Comparison of ENCODE assay signal across 1 cellular context in genomic region chr1:23562138-23562819, GRCh38.
TF ChIP-seq lines count a peak whose summit lies in the region.

No MANE protein-coding gene starts in this region.

TF ChIP-seq in K562, 482 proteins besides CTCF, POLR2A, EP300 and RAD21 (continued from another document and continues in another):
- TF ChIP-seq CHD7 (IDR thresholded peaks at IDR 0.05; ENCODE audit: low read depth, low read length): no peak
- TF ChIP-seq DDX20 (tag; IDR thresholded peaks at IDR 0.05; ENCODE audit: low read depth): no peak
- peak in 1 of 3 experiments; percentile 41; a peak in 1 of 6 replicates for TF ChIP-seq ZBTB11 (CRISPR knock-in tag; IDR thresholded peaks at IDR 0.05)
- TF ChIP-seq ZBTB12 (CRISPR knock-in tag; IDR thresholded peaks at IDR 0.05): peak; percentile 51; the same call in 1 of the 2 replicates
- TF ChIP-seq CREM (IDR thresholded peaks at IDR 0.05; ENCODE audit: low read depth): peak; percentile 96
- TF ChIP-seq RNF2 (IDR thresholded peaks at IDR 0.05): 0 out of 2 replicates have a peak, but pooled peaks have one; percentile 36
- TF ChIP-seq MXD1 (CRISPR knock-in tag; IDR thresholded peaks at IDR 0.05; ENCODE audit: borderline replicate concordance, poor library complexity, severe bottlenecking): no peak
- TF ChIP-seq TFAM (CRISPR knock-in tag; conservative IDR thresholded peaks at IDR 0.05): no peak
- no peak for TF ChIP-seq PHB (CRISPR knock-in tag; IDR thresholded peaks at IDR 0.05)
- peak; percentile 95 for TF ChIP-seq MTA1 (IDR thresholded peaks at IDR 0.05; ENCODE audit: borderline replicate concordance)
- 0 out of 2 replicates have a peak, but pooled peaks have one; percentile 73 for TF ChIP-seq ZHX1 (conservative IDR thresholded peaks at IDR 0.05; ENCODE audit: low read length)
- TF ChIP-seq ZNF239 (CRISPR knock-in tag; IDR thresholded peaks at IDR 0.05): no peak
- peak; percentile 80 for TF ChIP-seq JUND (IDR thresholded peaks at IDR 0.05; ENCODE audit: borderline replicate concordance, low read depth, low read length)
- TF ChIP-seq JUND (tag; IDR thresholded peaks at IDR 0.05; ENCODE audit: borderline replicate concordance, low read depth, low read length): peak; percentile 82; the same call in 1 of the 3 replicates
- no peak for TF ChIP-seq RHOXF2B (CRISPR knock-in tag; conservative IDR thresholded peaks at IDR 0.05)
- no peak for TF ChIP-seq CBX8 (IDR thresholded peaks at IDR 0.05; ENCODE audit: borderline replicate concordance, extremely low read depth, low read depth, low read length, poor library complexity, severe bottlenecking)
- no peak for TF ChIP-seq ASH1L (IDR thresholded peaks at IDR 0.05; ENCODE audit: borderline replicate concordance, low read depth, partially characterized antibody)
- 0 out of 2 replicates have a peak, but pooled peaks have one; percentile 63 for TF ChIP-seq SMARCE1 (IDR thresholded peaks at IDR 0.05)
- no peak for TF ChIP-seq THRAP3 (IDR thresholded peaks at IDR 0.05; ENCODE audit: borderline replicate concordance)
- no peak for TF ChIP-seq ZNF707 (CRISPR knock-in tag; conservative IDR thresholded peaks at IDR 0.05)
- no peak for TF ChIP-seq ZBTB43 (CRISPR knock-in tag; IDR thresholded peaks at IDR 0.05)
- peak in 1 of 2 experiments; percentile 46; a peak in 1 of 4 replicates for TF ChIP-seq SRF (CRISPR knock-in tag; IDR thresholded peaks at IDR 0.05)
- TF ChIP-seq RBBP5 (IDR thresholded peaks at IDR 0.05; ENCODE audit: borderline replicate concordance, insufficient read depth, low read length, poor library complexity, severe bottlenecking): peak; percentile 52
- TF ChIP-seq FOXM1 (IDR thresholded peaks at IDR 0.05; ENCODE audit: low read depth): no peak
- no peak for TF ChIP-seq FOXM1 (CRISPR knock-in tag; IDR thresholded peaks at IDR 0.05; ENCODE audit: low read depth)
- 0 out of 2 replicates have a peak, but pooled peaks have one; percentile 24 for TF ChIP-seq POLR2G (IDR thresholded peaks at IDR 0.05; ENCODE audit: low read depth, low read length)
- no peak for TF ChIP-seq GTF2E2 (tag; IDR thresholded peaks at IDR 0.05)
- 0 out of 2 replicates have a peak, but pooled peaks have one; percentile 46 for TF ChIP-seq ARID3A (IDR thresholded peaks at IDR 0.05; ENCODE audit: borderline replicate concordance, low read depth, low read length)
- TF ChIP-seq COPS2 (conservative IDR thresholded peaks at IDR 0.05): no peak
- no peak for TF ChIP-seq CBX5 (IDR thresholded peaks at IDR 0.05; ENCODE audit: borderline replicate concordance, low read depth)
- no peak for TF ChIP-seq HMGXB4 (CRISPR knock-in tag; IDR thresholded peaks at IDR 0.05)
